30 cellular contexts compared by ENCODE assay signal in the genomic region with DNA sequence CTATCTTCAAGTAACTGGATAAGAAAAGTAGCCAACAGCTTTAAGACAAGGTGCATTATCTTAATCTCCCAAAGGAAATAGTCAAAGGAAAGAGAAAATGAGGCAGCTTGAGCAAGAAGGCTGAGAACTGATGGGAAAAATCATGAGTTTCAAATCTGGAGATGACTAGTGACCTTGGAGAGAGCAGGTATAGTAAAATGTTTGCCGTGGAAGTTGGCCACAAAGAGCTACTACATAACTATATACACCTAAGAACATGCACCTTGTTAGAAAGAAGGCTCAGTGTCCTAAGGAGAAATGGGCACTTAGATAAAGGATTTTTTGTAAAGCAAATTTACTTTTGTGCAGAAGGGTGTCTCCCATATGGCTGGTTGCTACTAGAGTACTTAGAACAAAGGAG.
"Had no signal": no experiment of that assay in that cellular context is flagged by ENCODE, and none has a peak within 500 bp of the region (broad histone marks: within the 10 kb centered on the region; RNA-seq: fewer than 3 reads in every experiment).

No MANE protein-coding gene starts in this region.

- H3K4me3 ChIP-seq: ovary, psoas muscle, right lobe of liver, sigmoid colon, stomach, suprapubic skin, testis, tibial artery, transverse colon, upper lobe of right lung, uterus had no signal

- H3K9me3 Mint-ChIP-seq: naive thymus-derived CD8-positive, alpha-beta T cell; natural killer cell treated with Interleukin-12 subunit alpha and Interleukin-12 subunit beta and Interleukin-15 and Interleukin-18, amount 100 ng/mL, for 72 hours; nephron progenitor cell; neural crest cell; stimulated activated effector memory CD8-positive, alpha-beta T cell treated with anti-CD3 and anti-CD28 coated beads, Interleukin-12 subunit alpha, Interleukin-12 subunit beta, amount 100 ng/mL, for 72 hours; stimulated activated naive B cell treated with anti-CD40 and anti-IgM and Interleukin-4, amounts not matched to agents 10 μg/mL and 1 μg/mL and 100 μg/mL, for 72 hours; stimulated activated naive CD8-positive, alpha-beta T cell treated with anti-CD3 and anti-CD28 coated beads, Interleukin-15, Interleukin-2, amounts not matched to agents 100 ng/mL and 50 ng/mL, for 24 hours; type B pancreatic cell had no signal

- H3K4me3 Mint-ChIP-seq: naive B cell; naive thymus-derived CD8-positive, alpha-beta T cell; natural killer cell treated with Interleukin-12 subunit alpha and Interleukin-12 subunit beta and Interleukin-15 and Interleukin-18, amount 100 ng/mL, for 72 hours; nephron progenitor cell; neural crest cell; stimulated activated effector memory CD8-positive, alpha-beta T cell treated with anti-CD3 and anti-CD28 coated beads, Interleukin-12 subunit alpha, Interleukin-12 subunit beta, amount 100 ng/mL, for 72 hours; stimulated activated naive B cell treated with anti-CD40 and anti-IgM and Interleukin-4, amounts not matched to agents 10 μg/mL and 1 μg/mL and 100 μg/mL, for 72 hours; stimulated activated naive CD8-positive, alpha-beta T cell treated with anti-CD3 and anti-CD28 coated beads, Interleukin-15, Interleukin-2, amounts not matched to agents 100 ng/mL and 50 ng/mL, for 24 hours; type B pancreatic cell had no signal

- H3K27me3 Mint-ChIP-seq: stimulated activated naive B cell treated with anti-CD40 and anti-IgM and Interleukin-4, amounts not matched to agents 10 μg/mL and 1 μg/mL and 100 μg/mL, for 72 hours; type B pancreatic cell had no signal

- H3K36me3 ChIP-seq: neutrophil, ovary, right lobe of liver, sigmoid colon, stomach, suprapubic skin, tibial artery, transverse colon, upper lobe of right lung, uterus had no signal

- H3K36me3 Mint-ChIP-seq: naive B cell; naive thymus-derived CD8-positive, alpha-beta T cell; natural killer cell treated with Interleukin-12 subunit alpha and Interleukin-12 subunit beta and Interleukin-15 and Interleukin-18, amount 100 ng/mL, for 72 hours; stimulated activated effector memory CD8-positive, alpha-beta T cell treated with anti-CD3 and anti-CD28 coated beads, Interleukin-12 subunit alpha, Interleukin-12 subunit beta, amount 100 ng/mL, for 72 hours; stimulated activated naive B cell treated with anti-CD40 and anti-IgM and Interleukin-4, amounts not matched to agents 10 μg/mL and 1 μg/mL and 100 μg/mL, for 72 hours; type B pancreatic cell had no signal

- H3K27ac ChIP-seq: neutrophil, ovary, psoas muscle, right lobe of liver, sigmoid colon, suprapubic skin, testis, tibial artery, transverse colon, upper lobe of right lung, uterus had no signal

- H3K9me3 ChIP-seq: neutrophil, ovary, psoas muscle, right lobe of liver, sigmoid colon, stomach, suprapubic skin, testis, tibial artery, transverse colon, upper lobe of right lung, uterus had no signal

- H3K4me1 ChIP-seq: psoas muscle, right lobe of liver, sigmoid colon, suprapubic skin, testis, transverse colon, upper lobe of right lung, uterus had no signal

- H3K27ac Mint-ChIP-seq: naive B cell; naive thymus-derived CD8-positive, alpha-beta T cell; natural killer cell treated with Interleukin-12 subunit alpha and Interleukin-12 subunit beta and Interleukin-15 and Interleukin-18, amount 100 ng/mL, for 72 hours; nephron progenitor cell; stimulated activated effector memory CD8-positive, alpha-beta T cell treated with anti-CD3 and anti-CD28 coated beads, Interleukin-12 subunit alpha, Interleukin-12 subunit beta, amount 100 ng/mL, for 72 hours; stimulated activated naive B cell treated with anti-CD40 and anti-IgM and Interleukin-4, amounts not matched to agents 10 μg/mL and 1 μg/mL and 100 μg/mL, for 72 hours; stimulated activated naive CD8-positive, alpha-beta T cell treated with anti-CD3 and anti-CD28 coated beads, Interleukin-15, Interleukin-2, amounts not matched to agents 100 ng/mL and 50 ng/mL, for 24 hours; type B pancreatic cell had no signal

- ATAC-seq: naive thymus-derived CD8-positive, alpha-beta T cell; natural killer cell treated with Interleukin-12 subunit alpha and Interleukin-12 subunit beta and Interleukin-15 and Interleukin-18, amount 100 ng/mL, for 72 hours; psoas muscle; right lobe of liver; stimulated activated effector memory CD8-positive, alpha-beta T cell treated with anti-CD3 and anti-CD28 coated beads, Interleukin-12 subunit alpha, Interleukin-12 subunit beta, amount 100 ng/mL, for 72 hours; stimulated activated naive B cell treated with anti-CD40 and anti-IgM and Interleukin-4, amounts not matched to agents 10 μg/mL and 1 μg/mL and 100 μg/mL, for 72 hours; upper lobe of right lung had no signal

- H3K4me1 Mint-ChIP-seq: naive B cell; naive thymus-derived CD8-positive, alpha-beta T cell; nephron progenitor cell; neural crest cell; stimulated activated effector memory CD8-positive, alpha-beta T cell treated with anti-CD3 and anti-CD28 coated beads, Interleukin-12 subunit alpha, Interleukin-12 subunit beta, amount 100 ng/mL, for 72 hours; stimulated activated naive B cell treated with anti-CD40 and anti-IgM and Interleukin-4, amounts not matched to agents 10 μg/mL and 1 μg/mL and 100 μg/mL, for 72 hours had no signal

- DNase-seq: naive B cell; naive thymus-derived CD8-positive, alpha-beta T cell; nephron progenitor cell; nucleus accumbens; ovary; psoas muscle; right cardiac atrium; right lobe of liver; sigmoid colon; small intestine; stimulated activated CD4-positive, alpha-beta T cell treated with anti-CD3 and anti-CD28 coated beads, Interleukin-15, amount 100 ng/mL, for 24 hours; stimulated activated CD4-positive, alpha-beta T cell treated with anti-CD3 and anti-CD28 coated beads, Interleukin-2, amount 100 ng/mL, for 24 hours; stimulated activated CD4-positive, alpha-beta T cell treated with anti-CD3 and anti-CD28 coated beads, Interleukin-2, amount 100 ng/mL, for 48 hours; stimulated activated CD4-positive, alpha-beta T cell treated with anti-CD3 and anti-CD28 coated beads, Interleukin-4, amount 100 ng/mL, for 24 hours; stimulated activated naive B cell treated with anti-CD40 and anti-IgM and Interleukin-4, amounts not matched to agents 10 μg/mL and 1 μg/mL and 100 μg/mL, for 72 hours; stimulated activated naive CD4-positive, alpha-beta T cell treated with Interleukin-2 at 50 U/mL for 16 hours; stomach; substantia nigra; testis; tibial artery; transverse colon; upper lobe of right lung; uterus had no signal

- H3K27me3 ChIP-seq: neutrophil, ovary, right lobe of liver, sigmoid colon, stomach, suprapubic skin, testis, tibial artery, transverse colon, upper lobe of right lung, uterus had no signal
